ENCODE assay signal across 3 cellular contexts in the genomic region with DNA sequence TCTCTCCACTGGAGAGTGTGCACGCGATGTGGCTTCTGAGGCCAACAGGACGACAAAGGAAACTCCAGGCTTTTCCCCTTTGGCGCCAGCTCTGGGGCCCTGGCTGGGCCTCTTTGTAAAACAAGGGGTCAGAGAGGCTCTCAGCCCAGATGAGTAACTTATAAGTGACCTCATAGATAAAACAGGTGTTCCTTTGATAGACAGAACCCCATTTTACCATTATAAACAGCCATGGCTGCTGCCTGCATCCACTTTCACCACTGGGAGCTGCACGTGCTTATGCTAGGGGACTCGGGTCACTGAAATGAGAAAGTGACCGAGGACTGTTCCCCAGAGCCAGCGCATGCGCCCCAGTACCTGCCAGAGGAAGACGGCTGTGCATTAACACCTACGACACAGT.
TF ChIP-seq lines count a peak whose summit lies in the region.

No MANE protein-coding gene starts in this region.

TF ChIP-seq in SK-N-SH, 30 proteins besides CTCF, POLR2A, EP300 and RAD21:
- TF ChIP-seq NRF1 (IDR thresholded peaks at IDR 0.05; ENCODE audit: low read depth, low read length) = no peak
- TF ChIP-seq, protein P1, sequence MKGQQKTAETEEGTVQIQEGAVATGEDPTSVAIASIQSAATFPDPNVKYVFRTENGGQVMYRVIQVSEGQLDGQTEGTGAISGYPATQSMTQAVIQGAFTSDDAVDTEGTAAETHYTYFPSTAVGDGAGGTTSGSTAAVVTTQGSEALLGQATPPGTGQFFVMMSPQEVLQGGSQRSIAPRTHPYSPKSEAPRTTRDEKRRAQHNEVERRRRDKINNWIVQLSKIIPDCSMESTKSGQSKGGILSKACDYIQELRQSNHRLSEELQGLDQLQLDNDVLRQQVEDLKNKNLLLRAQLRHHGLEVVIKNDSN (IDR thresholded peaks at IDR 0.05; ENCODE audit: borderline replicate concordance, low read depth) = no peak
- TF ChIP-seq ELF1 (IDR thresholded peaks at IDR 0.05) = no peak
- no peak for TF ChIP-seq FOXJ3 (CRISPR knock-in tag; IDR thresholded peaks at IDR 0.05)

TF ChIP-seq in SK-N-SH treated with all-trans-retinoic acid at 6 μM for 48 hours, 23 proteins besides CTCF, POLR2A, EP300 and RAD21:
- TF ChIP-seq PPARA (CRISPR knock-in tag; IDR thresholded peaks at IDR 0.05; ENCODE audit: borderline replicate concordance) (no peak), OSR1 (CRISPR knock-in tag; IDR thresholded peaks at IDR 0.05) (no peak)
- TF ChIP-seq, protein P2, sequence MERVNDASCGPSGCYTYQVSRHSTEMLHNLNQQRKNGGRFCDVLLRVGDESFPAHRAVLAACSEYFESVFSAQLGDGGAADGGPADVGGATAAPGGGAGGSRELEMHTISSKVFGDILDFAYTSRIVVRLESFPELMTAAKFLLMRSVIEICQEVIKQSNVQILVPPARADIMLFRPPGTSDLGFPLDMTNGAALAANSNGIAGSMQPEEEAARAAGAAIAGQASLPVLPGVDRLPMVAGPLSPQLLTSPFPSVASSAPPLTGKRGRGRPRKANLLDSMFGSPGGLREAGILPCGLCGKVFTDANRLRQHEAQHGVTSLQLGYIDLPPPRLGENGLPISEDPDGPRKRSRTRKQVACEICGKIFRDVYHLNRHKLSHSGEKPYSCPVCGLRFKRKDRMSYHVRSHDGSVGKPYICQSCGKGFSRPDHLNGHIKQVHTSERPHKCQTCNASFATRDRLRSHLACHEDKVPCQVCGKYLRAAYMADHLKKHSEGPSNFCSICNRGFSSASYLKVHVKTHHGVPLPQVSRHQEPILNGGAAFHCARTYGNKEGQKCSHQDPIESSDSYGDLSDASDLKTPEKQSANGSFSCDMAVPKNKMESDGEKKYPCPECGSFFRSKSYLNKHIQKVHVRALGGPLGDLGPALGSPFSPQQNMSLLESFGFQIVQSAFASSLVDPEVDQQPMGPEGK (CRISPR knock-in tag; IDR thresholded peaks at IDR 0.05; ENCODE audit: borderline replicate concordance) = no peak
- TF ChIP-seq, protein P3, sequence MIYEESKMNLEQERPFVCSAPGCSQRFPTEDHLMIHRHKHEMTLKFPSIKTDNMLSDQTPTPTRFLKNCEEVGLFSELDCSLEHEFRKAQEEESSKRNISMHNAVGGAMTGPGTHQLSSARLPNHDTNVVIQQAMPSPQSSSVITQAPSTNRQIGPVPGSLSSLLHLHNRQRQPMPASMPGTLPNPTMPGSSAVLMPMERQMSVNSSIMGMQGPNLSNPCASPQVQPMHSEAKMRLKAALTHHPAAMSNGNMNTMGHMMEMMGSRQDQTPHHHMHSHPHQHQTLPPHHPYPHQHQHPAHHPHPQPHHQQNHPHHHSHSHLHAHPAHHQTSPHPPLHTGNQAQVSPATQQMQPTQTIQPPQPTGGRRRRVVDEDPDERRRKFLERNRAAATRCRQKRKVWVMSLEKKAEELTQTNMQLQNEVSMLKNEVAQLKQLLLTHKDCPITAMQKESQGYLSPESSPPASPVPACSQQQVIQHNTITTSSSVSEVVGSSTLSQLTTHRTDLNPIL (CRISPR knock-in tag; IDR thresholded peaks at IDR 0.05; ENCODE audit: low read depth) = no peak
- TF ChIP-seq, protein P4, sequence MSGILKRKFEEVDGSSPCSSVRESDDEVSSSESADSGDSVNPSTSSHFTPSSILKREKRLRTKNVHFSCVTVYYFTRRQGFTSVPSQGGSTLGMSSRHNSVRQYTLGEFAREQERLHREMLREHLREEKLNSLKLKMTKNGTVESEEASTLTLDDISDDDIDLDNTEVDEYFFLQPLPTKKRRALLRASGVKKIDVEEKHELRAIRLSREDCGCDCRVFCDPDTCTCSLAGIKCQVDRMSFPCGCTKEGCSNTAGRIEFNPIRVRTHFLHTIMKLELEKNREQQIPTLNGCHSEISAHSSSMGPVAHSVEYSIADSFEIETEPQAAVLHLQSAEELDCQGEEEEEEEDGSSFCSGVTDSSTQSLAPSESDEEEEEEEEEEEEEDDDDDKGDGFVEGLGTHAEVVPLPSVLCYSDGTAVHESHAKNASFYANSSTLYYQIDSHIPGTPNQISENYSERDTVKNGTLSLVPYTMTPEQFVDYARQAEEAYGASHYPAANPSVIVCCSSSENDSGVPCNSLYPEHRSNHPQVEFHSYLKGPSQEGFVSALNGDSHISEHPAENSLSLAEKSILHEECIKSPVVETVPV (CRISPR knock-in tag; IDR thresholded peaks at IDR 0.05) = no peak

TF ChIP-seq in GM12878, 131 proteins besides CTCF, POLR2A, EP300 and RAD21:
- no peak for TF ChIP-seq RELA (IDR thresholded peaks at IDR 0.05; ENCODE audit: borderline replicate concordance, partially characterized antibody)
- TF ChIP-seq NFIC (IDR thresholded peaks at IDR 0.05; ENCODE audit: low read depth, low read length) = no peak
- TF ChIP-seq, protein P5, sequence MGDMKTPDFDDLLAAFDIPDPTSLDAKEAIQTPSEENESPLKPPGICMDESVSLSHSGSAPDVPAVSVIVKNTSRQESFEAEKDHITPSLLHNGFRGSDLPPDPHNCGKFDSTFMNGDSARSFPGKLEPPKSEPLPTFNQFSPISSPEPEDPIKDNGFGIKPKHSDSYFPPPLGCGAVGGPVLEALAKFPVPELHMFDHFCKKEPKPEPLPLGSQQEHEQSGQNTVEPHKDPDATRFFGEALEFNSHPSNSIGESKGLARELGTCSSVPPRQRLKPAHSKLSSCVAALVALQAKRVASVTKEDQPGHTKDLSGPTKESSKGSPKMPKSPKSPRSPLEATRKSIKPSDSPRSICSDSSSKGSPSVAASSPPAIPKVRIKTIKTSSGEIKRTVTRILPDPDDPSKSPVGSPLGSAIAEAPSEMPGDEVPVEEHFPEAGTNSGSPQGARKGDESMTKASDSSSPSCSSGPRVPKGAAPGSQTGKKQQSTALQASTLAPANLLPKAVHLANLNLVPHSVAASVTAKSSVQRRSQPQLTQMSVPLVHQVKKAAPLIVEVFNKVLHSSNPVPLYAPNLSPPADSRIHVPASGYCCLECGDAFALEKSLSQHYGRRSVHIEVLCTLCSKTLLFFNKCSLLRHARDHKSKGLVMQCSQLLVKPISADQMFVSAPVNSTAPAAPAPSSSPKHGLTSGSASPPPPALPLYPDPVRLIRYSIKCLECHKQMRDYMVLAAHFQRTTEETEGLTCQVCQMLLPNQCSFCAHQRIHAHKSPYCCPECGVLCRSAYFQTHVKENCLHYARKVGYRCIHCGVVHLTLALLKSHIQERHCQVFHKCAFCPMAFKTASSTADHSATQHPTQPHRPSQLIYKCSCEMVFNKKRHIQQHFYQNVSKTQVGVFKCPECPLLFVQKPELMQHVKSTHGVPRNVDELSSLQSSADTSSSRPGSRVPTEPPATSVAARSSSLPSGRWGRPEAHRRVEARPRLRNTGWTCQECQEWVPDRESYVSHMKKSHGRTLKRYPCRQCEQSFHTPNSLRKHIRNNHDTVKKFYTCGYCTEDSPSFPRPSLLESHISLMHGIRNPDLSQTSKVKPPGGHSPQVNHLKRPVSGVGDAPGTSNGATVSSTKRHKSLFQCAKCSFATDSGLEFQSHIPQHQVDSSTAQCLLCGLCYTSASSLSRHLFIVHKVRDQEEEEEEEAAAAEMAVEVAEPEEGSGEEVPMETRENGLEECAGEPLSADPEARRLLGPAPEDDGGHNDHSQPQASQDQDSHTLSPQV (IDR thresholded peaks at IDR 0.05) = no peak
- no peak for TF ChIP-seq ZZZ3 (IDR thresholded peaks at IDR 0.05; ENCODE audit: control insufficient read depth, insufficient read length, low read depth)
- TF ChIP-seq ZNF274 (IDR thresholded peaks at IDR 0.05; ENCODE audit: insufficient read depth, insufficient read length) = no peak
- no peak for TF ChIP-seq CHD2 (IDR thresholded peaks at IDR 0.05; ENCODE audit: borderline replicate concordance, low read depth, low read length)
- no peak for TF ChIP-seq NR2C2 (IDR thresholded peaks at IDR 0.05; ENCODE audit: borderline replicate concordance, control insufficient read depth, insufficient read length, low read depth)
